Comparison of ENCODE assay signal across 8 cellular contexts in genomic region chr15:43187544-43188155, GRCh38. TPM values are rescaled to one million over a fixed set of nuclear protein-coding genes. Genes with fewer than 3 reads are reported as not detected.
DNase-seq lines count a peak whose midpoint lies in the region; TF ChIP-seq lines count a peak whose summit lies in the region.

No MANE protein-coding gene starts in this region.

- TF ChIP-seq POLR2A in testis (IDR thresholded peaks at IDR 0.05) = no peak

- 73 to 79% methylated on average over 2 of the region's 2 CpGs for WGBS in testis, 2 donors

- H3K4me3 ChIP-seq in LNCaP clone FGC (ENCODE audit: low read depth, low read length) = no peak overlapping the region
- no peak overlapping the region for H3K4me3 ChIP-seq in testis

- no peaks in the 10 kb centered on the region for H3K27me3 ChIP-seq in testis

- H3K27ac ChIP-seq in VCaP (no peak overlapping the region), testis (no peak overlapping the region)

- no peaks in the 10 kb centered on the region for H3K36me3 ChIP-seq in testis (ENCODE audit: low read depth, missing control alignments)

- peak; percentile 55 for TF ChIP-seq CTCF in LNCaP clone FGC (IDR thresholded peaks at IDR 0.05; ENCODE audit: control insufficient read depth, extremely low read depth, insufficient read depth)
- TF ChIP-seq CTCF in VCaP (conservative IDR thresholded peaks at IDR 0.05) = peak; percentile 77
- peak in 2 of 3 experiments; percentile 36 to 38 for TF ChIP-seq CTCF in testis (IDR thresholded peaks at IDR 0.05)

- H3K4me1 ChIP-seq in testis = peaks cover 9% of the 10 kb centered on the region

- intact Hi-C loops in testis (cut with DNase I; ENCODE audit: low total_unique reads) = no loop called here

- H3K9me3 ChIP-seq in testis = no peaks in the 10 kb centered on the region

- DNase-seq in NCI-H82 (lab: John Stamatoyannopoulos, UW) = peak; percentile 53
- DNase-seq in NCI-H82 treated with DMSO at 0.1 percent for 48 hours (lab: John Stamatoyannopoulos, UW; ENCODE audit: unreplicated experiment) = no peak
- DNase-seq in LNCaP clone FGC (ENCODE audit: low read depth) = no peak
- peak; percentile 45 for DNase-seq in glomerular visceral epithelial cell (ENCODE audit: extremely low spot score)
- DNase-seq in testis = no peak
- no peak for DNase-seq in activated CD8-positive, alpha-beta memory T cell treated with anti-CD3 and anti-CD28 coated beads for 24 hours
- no peak for DNase-seq in effector CD4-positive, alpha-beta T cell

RNA-seq across cellular contexts. Expression of gene CCNDBP1, which starts 2.4 kb away (rescaled TPM):
- total RNA-seq in testis = 10 to 100 TPM; 63.7 to 83.6 TPM
- 60.5 TPM for polyA plus RNA-seq in testis (ENCODE audit: insufficient read depth, low read depth, low replicate concordance)

RNA-seq across cellular contexts. Expression of gene EPB42, which starts 33.2 kb away (rescaled TPM):
- total RNA-seq in testis = 1 to 10 TPM; 6.8 to 7.5 TPM
- polyA plus RNA-seq in testis (ENCODE audit: insufficient read depth, low read depth, low replicate concordance) = 3.6 TPM

RNA-seq across cellular contexts. Expression of gene TMEM62, which starts 54.3 kb away (rescaled TPM):
- total RNA-seq in testis = 10 to 100 TPM; 22.8 to 29.0 TPM
- 8.3 TPM for polyA plus RNA-seq in testis (ENCODE audit: insufficient read depth, low read depth, low replicate concordance)

Comparison
In these comparisons a context has a peak if more than half of its experiments do, and no peak if none do; other contexts are left out.
1. DNase-seq: peak in NCI-H82 (single experiment) and glomerular visceral epithelial cell (single experiment); none in NCI-H82 treated with DMSO at 0.1 percent for 48 hours (single experiment), LNCaP clone FGC (single experiment), testis (single experiment), activated CD8-positive, alpha-beta memory T cell treated with anti-CD3 and anti-CD28 coated beads for 24 hours (single experiment) and effector CD4-positive, alpha-beta T cell (single experiment).
2. Peak in every context shown above with its lines, with median percentiles within 50 percentile points of each other: CTCF ChIP-seq.